In genomic region chr6:96301023-96301422, GRCh38 we compare ENCODE assay signal across 14 cellular contexts.
"Had no signal": no experiment of that assay in that cellular context is flagged by ENCODE, and none has a peak within 500 bp of the region (broad histone marks: within the 10 kb centered on the region; RNA-seq: fewer than 3 reads in every experiment).

No MANE protein-coding gene starts in this region.

- H3K4me1 Mint-ChIP-seq: activated naive CD8-positive, alpha-beta T cell treated with anti-CD3 and anti-CD28 coated beads for 36 hours; immature natural killer cell; naive thymus-derived CD8-positive, alpha-beta T cell; stimulated activated memory B cell treated with anti-CD40 and anti-IgM and Interleukin-4, amounts not matched to agents 10 μg/mL and 1 μg/mL and 100 μg/mL, for 72 hours had no signal

- H3K27me3 Mint-ChIP-seq: activated CD4-positive, alpha-beta T cell treated with anti-CD3 and anti-CD28 coated beads, Interleukin-2, amount 10 ng/mL, durations not matched to agents 7 days and 5 days; dendritic cell treated with granulocyte-macrophage colony-stimulating factor and Interleukin-4, amounts not matched to agents 40 ng/mL and 50 ng/mL, for 4 days; stimulated activated memory B cell treated with anti-CD40 and anti-IgM and Interleukin-4, amounts not matched to agents 10 μg/mL and 1 μg/mL and 100 μg/mL, for 72 hours had no signal

- H3K27me3 ChIP-seq: tibial artery had no signal

- DNase-seq: activated CD4-positive, alpha-beta T cell treated with anti-CD3 and anti-CD28 coated beads, Interleukin-2, amount 10 ng/mL, durations not matched to agents 7 days and 5 days; activated CD4-positive, CD25-positive, alpha-beta regulatory T cell; activated CD8-positive, alpha-beta memory T cell treated with anti-CD3 and anti-CD28 coated beads, Interleukin-2, amount 50 U/mL, for 48 hours; activated gamma-delta T cell; activated naive CD8-positive, alpha-beta T cell treated with anti-CD3 and anti-CD28 coated beads for 36 hours; activated T-cell treated with anti-CD3 and anti-CD28 coated beads, Interleukin-2, amount 50 U/mL, for 72 hours; effector memory CD4-positive, alpha-beta T cell; immature natural killer cell; naive thymus-derived CD8-positive, alpha-beta T cell; stimulated activated CD4-positive, alpha-beta T cell treated with anti-CD3 and anti-CD28 coated beads, Interleukin-2, amount 100 ng/mL, for 48 hours; tibial artery had no signal

- H3K4me3 ChIP-seq: tibial artery had no signal

- H3K9me3 Mint-ChIP-seq: activated CD4-positive, alpha-beta T cell treated with anti-CD3 and anti-CD28 coated beads, Interleukin-2, amount 10 ng/mL, durations not matched to agents 7 days and 5 days; activated naive CD8-positive, alpha-beta T cell treated with anti-CD3 and anti-CD28 coated beads for 36 hours; activated T-cell treated with anti-CD3 and anti-CD28 coated beads, Interleukin-2, amount 50 U/mL, for 72 hours; stimulated activated memory B cell treated with anti-CD40 and anti-IgM and Interleukin-4, amounts not matched to agents 10 μg/mL and 1 μg/mL and 100 μg/mL, for 72 hours; T-helper 2 cell treated with Interferon-gamma antibody and Interleukin-4, amounts not matched to agents 5 μg/mL and 100 μg/mL, for 36 hours had no signal

- H3K36me3 Mint-ChIP-seq: activated naive CD8-positive, alpha-beta T cell treated with anti-CD3 and anti-CD28 coated beads for 36 hours; immature natural killer cell; naive thymus-derived CD8-positive, alpha-beta T cell; stimulated activated memory B cell treated with anti-CD40 and anti-IgM and Interleukin-4, amounts not matched to agents 10 μg/mL and 1 μg/mL and 100 μg/mL, for 72 hours had no signal

- H3K36me3 ChIP-seq: tibial artery had no signal

- H3K27ac Mint-ChIP-seq: activated CD4-positive, alpha-beta T cell treated with anti-CD3 and anti-CD28 coated beads, Interleukin-2, amount 10 ng/mL, durations not matched to agents 7 days and 5 days; activated naive CD8-positive, alpha-beta T cell treated with anti-CD3 and anti-CD28 coated beads for 36 hours; activated T-cell treated with anti-CD3 and anti-CD28 coated beads, Interleukin-2, amount 50 U/mL, for 72 hours; dendritic cell treated with granulocyte-macrophage colony-stimulating factor and Interleukin-4, amounts not matched to agents 40 ng/mL and 50 ng/mL, for 4 days; immature natural killer cell; naive thymus-derived CD8-positive, alpha-beta T cell; stimulated activated memory B cell treated with anti-CD40 and anti-IgM and Interleukin-4, amounts not matched to agents 10 μg/mL and 1 μg/mL and 100 μg/mL, for 72 hours; T-helper 2 cell treated with Interferon-gamma antibody and Interleukin-4, amounts not matched to agents 5 μg/mL and 100 μg/mL, for 36 hours had no signal

- H3K4me3 Mint-ChIP-seq: activated CD4-positive, alpha-beta T cell treated with anti-CD3 and anti-CD28 coated beads, Interleukin-2, amount 10 ng/mL, durations not matched to agents 7 days and 5 days; activated naive CD8-positive, alpha-beta T cell treated with anti-CD3 and anti-CD28 coated beads for 36 hours; activated T-cell treated with anti-CD3 and anti-CD28 coated beads, Interleukin-2, amount 50 U/mL, for 72 hours; dendritic cell treated with granulocyte-macrophage colony-stimulating factor and Interleukin-4, amounts not matched to agents 40 ng/mL and 50 ng/mL, for 4 days; immature natural killer cell; naive thymus-derived CD8-positive, alpha-beta T cell; stimulated activated memory B cell treated with anti-CD40 and anti-IgM and Interleukin-4, amounts not matched to agents 10 μg/mL and 1 μg/mL and 100 μg/mL, for 72 hours; T-helper 2 cell treated with Interferon-gamma antibody and Interleukin-4, amounts not matched to agents 5 μg/mL and 100 μg/mL, for 36 hours had no signal
